ENCODE assay signal across 8 cellular contexts in the genomic region with DNA sequence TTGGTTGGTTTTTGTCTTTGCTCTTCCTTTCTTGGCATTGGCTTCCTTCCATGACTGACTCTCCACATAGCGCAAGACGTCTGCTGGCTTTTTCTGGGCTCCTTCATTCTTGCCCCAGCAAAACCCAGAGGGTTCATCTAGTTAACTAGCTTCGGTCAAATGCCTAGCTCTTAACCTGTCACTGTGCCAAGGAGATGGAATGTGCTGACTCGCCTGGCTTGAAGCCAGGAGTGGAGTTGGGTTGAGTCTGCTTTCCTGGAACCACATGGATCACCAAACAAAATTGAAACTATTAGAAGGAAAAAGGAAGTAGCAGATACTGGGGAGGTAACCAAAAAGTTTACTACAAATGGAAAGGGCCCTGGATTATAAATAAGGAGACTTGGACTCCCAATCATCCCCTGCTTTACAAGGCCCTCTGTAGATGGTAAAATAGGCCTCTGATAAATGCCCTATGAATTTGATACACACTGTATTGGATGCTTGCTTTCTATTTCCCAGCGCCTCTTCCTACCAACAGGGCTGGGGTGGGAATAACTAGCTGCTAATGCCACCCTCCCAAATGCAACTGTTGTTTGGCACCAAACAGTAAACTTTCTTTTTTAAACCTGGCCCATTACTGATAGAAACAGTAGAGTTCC. TPM values are rescaled to one million over a fixed set of nuclear protein-coding genes. Genes with fewer than 3 reads are reported as not detected.
A peak's percentile ranks its signal among the peaks of the same experiment; 100 is the strongest.
DNase-seq lines count a peak whose midpoint lies in the region; ATAC-seq and TF ChIP-seq lines count a peak whose summit lies in the region.

No MANE protein-coding gene starts in this region.

- H3K4me3 ChIP-seq in AG10803 (ENCODE audit: low read length) (no peak overlapping the region), brain microvascular endothelial cell (ENCODE audit: low read depth, low read length) (no peak overlapping the region), liver (ENCODE audit: low read depth in 1 of 3, low read length in 3 of 3) (no peak overlapping the region)

- H3K36me3 ChIP-seq in brain microvascular endothelial cell (replicated peaks): peaks cover 3% of the 10 kb centered on the region
- peaks cover 0 to 5% (median 4%) of the 10 kb centered on the region in 4 donors for H3K36me3 ChIP-seq in liver (ENCODE audit: control insufficient read depth in 4 of 4, insufficient read depth in 3 of 4, low read depth in 1 of 4, low read length in 3 of 4)

- H3K27me3 ChIP-seq in brain microvascular endothelial cell (replicated peaks) (no peaks in the 10 kb centered on the region), liver (ENCODE audit: control insufficient read depth in 4 of 4, insufficient read depth in 4 of 4, low read length in 3 of 4) (no peaks in the 10 kb centered on the region)

- H3K9me3 Mint-ChIP-seq in activated naive CD4-positive, alpha-beta T cell treated with anti-CD3 and anti-CD28 coated beads, Interleukin-2, amount 50 U/mL, for 72 hours: no peaks in the 10 kb centered on the region

- H3K9me3 ChIP-seq in liver (ENCODE audit: control insufficient read depth in 4 of 4, low read length in 3 of 4): no peaks in the 10 kb centered on the region

- peak; percentile 75 for DNase-seq in AG10803 (ENCODE audit: low read depth)
- DNase-seq in HuH-7.5 (ENCODE audit: low spot score): peak; percentile 53
- DNase-seq in brain microvascular endothelial cell: peak; percentile 67
- DNase-seq in NCI-H1417 treated with DMSO at 0.1 percent for 48 hours (lab: John Stamatoyannopoulos, UW): no peak
- DNase-seq in activated naive CD4-positive, alpha-beta T cell treated with anti-CD3 and anti-CD28 coated beads, Interleukin-2, amount 50 U/mL, for 72 hours (ENCODE audit: low spot score in 2 of 2): no peak
- DNase-seq in GF-D8 (lab: John Stamatoyannopoulos, UW): no peak

- H3K9ac ChIP-seq in liver (ENCODE audit: low read depth in 1 of 2, low read length in 2 of 2): no peak overlapping the region

- peaks cover 11 to 58% of the 10 kb centered on the region in 2 donors for H3K36me3 Mint-ChIP-seq in activated naive CD4-positive, alpha-beta T cell treated with anti-CD3 and anti-CD28 coated beads, Interleukin-2, amount 50 U/mL, for 72 hours

- no peak for ATAC-seq in activated naive CD4-positive, alpha-beta T cell treated with anti-CD3 and anti-CD28 coated beads, Interleukin-2, amount 50 U/mL, for 72 hours
- ATAC-seq in HG02970 (IDR thresholded peaks at IDR 0.05; ENCODE audit: low FRiP score, unreplicated experiment): no peak

- TF ChIP-seq RAD21 in liver (IDR thresholded peaks at IDR 0.05): peak in 1 of 2 donors; percentile 56

- H3K27ac Mint-ChIP-seq in activated naive CD4-positive, alpha-beta T cell treated with anti-CD3 and anti-CD28 coated beads, Interleukin-2, amount 50 U/mL, for 72 hours: peak overlapping the region in 1 of 2 donors; percentile 20

- peaks cover 2 to 11% (median 3%) of the 10 kb centered on the region in 4 donors for H3K4me1 ChIP-seq in liver (ENCODE audit: control insufficient read depth in 4 of 4, insufficient read depth in 4 of 4, low read length in 3 of 4)

- 57% methylated on average over 5 of the region's 5 CpGs for WGBS in liver

- H3K27ac ChIP-seq in brain microvascular endothelial cell: no peak overlapping the region
- peak overlapping the region; percentile 65 to 76 for H3K27ac ChIP-seq in liver (ENCODE audit: low read depth in 1 of 2, low read length in 2 of 2)

- TF ChIP-seq CTCF in AG10803 (conservative IDR thresholded peaks at IDR 0.05; ENCODE audit: low read length): no peak
- no peak for TF ChIP-seq CTCF in brain microvascular endothelial cell (IDR thresholded peaks at IDR 0.05; ENCODE audit: low read depth, low read length, missing control alignments)
- no peak for TF ChIP-seq CTCF in liver (IDR thresholded peaks at IDR 0.05; ENCODE audit: low read depth, low read length, missing input control)

- in situ Hi-C loops in brain microvascular endothelial cell (cut with HindIII; ENCODE audit: low pct_ligation_motif_present, low sequenced_read_pairs): no loop called here

TF ChIP-seq in liver, 16 proteins besides CTCF, POLR2A, EP300 and RAD21:
- TF ChIP-seq TAF1 (conservative IDR thresholded peaks at IDR 0.05) (no peak), FOXA2 (IDR thresholded peaks at IDR 0.05) (no peak), ZBTB33 (IDR thresholded peaks at IDR 0.05) (no peak), MAX (IDR thresholded peaks at IDR 0.05) (peak; percentile 61), EGR1 (IDR thresholded peaks at IDR 0.05; ENCODE audit: low read depth in 2 of 2) (peak in 1 of 2 donors; percentile 45), SP1 (IDR thresholded peaks at IDR 0.05) (no peak), FOXA1 (IDR thresholded peaks at IDR 0.05) (no peak), GABPA (IDR thresholded peaks at IDR 0.05 in 1 of 2, conservative IDR thresholded peaks at IDR 0.05 in 1 of 2) (no peak), ATF3 (IDR thresholded peaks at IDR 0.05) (no peak), HNF4G (IDR thresholded peaks at IDR 0.05) (no peak), NR2F2 (IDR thresholded peaks at IDR 0.05) (no peak), RXRA (IDR thresholded peaks at IDR 0.05) (peak; percentile 40 to 48), JUND (IDR thresholded peaks at IDR 0.05) (no peak), HNF4A (conservative IDR thresholded peaks at IDR 0.05) (peak; percentile 26 to 32), YY1 (IDR thresholded peaks at IDR 0.05) (peak; percentile 34)
- TF ChIP-seq, protein P1, sequence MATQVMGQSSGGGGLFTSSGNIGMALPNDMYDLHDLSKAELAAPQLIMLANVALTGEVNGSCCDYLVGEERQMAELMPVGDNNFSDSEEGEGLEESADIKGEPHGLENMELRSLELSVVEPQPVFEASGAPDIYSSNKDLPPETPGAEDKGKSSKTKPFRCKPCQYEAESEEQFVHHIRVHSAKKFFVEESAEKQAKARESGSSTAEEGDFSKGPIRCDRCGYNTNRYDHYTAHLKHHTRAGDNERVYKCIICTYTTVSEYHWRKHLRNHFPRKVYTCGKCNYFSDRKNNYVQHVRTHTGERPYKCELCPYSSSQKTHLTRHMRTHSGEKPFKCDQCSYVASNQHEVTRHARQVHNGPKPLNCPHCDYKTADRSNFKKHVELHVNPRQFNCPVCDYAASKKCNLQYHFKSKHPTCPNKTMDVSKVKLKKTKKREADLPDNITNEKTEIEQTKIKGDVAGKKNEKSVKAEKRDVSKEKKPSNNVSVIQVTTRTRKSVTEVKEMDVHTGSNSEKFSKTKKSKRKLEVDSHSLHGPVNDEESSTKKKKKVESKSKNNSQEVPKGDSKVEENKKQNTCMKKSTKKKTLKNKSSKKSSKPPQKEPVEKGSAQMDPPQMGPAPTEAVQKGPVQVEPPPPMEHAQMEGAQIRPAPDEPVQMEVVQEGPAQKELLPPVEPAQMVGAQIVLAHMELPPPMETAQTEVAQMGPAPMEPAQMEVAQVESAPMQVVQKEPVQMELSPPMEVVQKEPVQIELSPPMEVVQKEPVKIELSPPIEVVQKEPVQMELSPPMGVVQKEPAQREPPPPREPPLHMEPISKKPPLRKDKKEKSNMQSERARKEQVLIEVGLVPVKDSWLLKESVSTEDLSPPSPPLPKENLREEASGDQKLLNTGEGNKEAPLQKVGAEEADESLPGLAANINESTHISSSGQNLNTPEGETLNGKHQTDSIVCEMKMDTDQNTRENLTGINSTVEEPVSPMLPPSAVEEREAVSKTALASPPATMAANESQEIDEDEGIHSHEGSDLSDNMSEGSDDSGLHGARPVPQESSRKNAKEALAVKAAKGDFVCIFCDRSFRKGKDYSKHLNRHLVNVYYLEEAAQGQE (IDR thresholded peaks at IDR 0.05): no peak

RNA-seq across cellular contexts. Expression of gene MALT1, which starts 11.3 kb away (rescaled TPM):
- total RNA-seq in liver: 10 to 100 TPM in 1 of 2 donors, 1 to 10 TPM in 1; 6.4 to 27.3 TPM
- 1 to 10 TPM; 3.1 to 6.4 TPM for polyA plus RNA-seq in liver
- total RNA-seq in activated naive CD4-positive, alpha-beta T cell treated with anti-CD3 and anti-CD28 coated beads, Interleukin-2, amount 50 U/mL, for 72 hours: 10 to 100 TPM; 34.0 to 70.8 TPM

RNA-seq across cellular contexts. Expression of gene ALPK2, which starts 53.7 kb away (rescaled TPM):
- 10 to 100 TPM in 1 of 2 donors, under 1 TPM in 1; 0.05 to 14.5 TPM for total RNA-seq in liver
- polyA plus RNA-seq in liver: under 1 TPM; 0.03 to 0.94 TPM
- total RNA-seq in activated naive CD4-positive, alpha-beta T cell treated with anti-CD3 and anti-CD28 coated beads, Interleukin-2, amount 50 U/mL, for 72 hours: 1 to 10 TPM in 1 of 2 donors, under 1 TPM in 1; 0.43 to 1.1 TPM

Comparison
In these comparisons a context has a peak if more than half of its experiments do, and no peak if none do; other contexts are left out.
1. DNase-seq: peak in AG10803 (single experiment), HuH-7.5 (single experiment) and brain microvascular endothelial cell (single experiment); none in NCI-H1417 treated with DMSO at 0.1 percent for 48 hours (single experiment), activated naive CD4-positive, alpha-beta T cell treated with anti-CD3 and anti-CD28 coated beads, Interleukin-2, amount 50 U/mL, for 72 hours (0 of 2) and GF-D8 (single experiment).